In genomic region chr2:74391209-74391579, GRCh38 we compare ENCODE assay signal across 8 cellular contexts. TPM values are rescaled to one million over a fixed set of nuclear protein-coding genes. Genes with fewer than 3 reads are reported as not detected.
DNase-seq lines count a peak whose midpoint lies in the region; ATAC-seq and TF ChIP-seq lines count a peak whose summit lies in the region.

No MANE protein-coding gene starts in this region.

- H3K4me1 Mint-ChIP-seq in activated CD8-positive, alpha-beta memory T cell treated with anti-CD3 and anti-CD28 coated beads, Interleukin-2, amount 10 ng/mL, durations not matched to agents 7 days and 5 days = peaks cover 6% of the 10 kb centered on the region
- peaks cover 4% of the 10 kb centered on the region; the same call in 1 of the 2 replicates for H3K4me1 Mint-ChIP-seq in WTC11
- H3K4me1 Mint-ChIP-seq in glutamatergic neuron (ENCODE audit: low read depth, unreplicated experiment) = peaks cover 5% of the 10 kb centered on the region

- POLR2A ChIA-PET in WTC11 (lab: Charles Lee) = interaction anchor here (0.7 to 1.6 kb wide), 8 partner anchors 9 to 67 kb away, joined by 3 to 12 read pairs (median 5); partner anchors contain the start of gene WBP1

- no peaks in the 10 kb centered on the region for H3K9me3 Mint-ChIP-seq in activated CD8-positive, alpha-beta memory T cell treated with anti-CD3 and anti-CD28 coated beads, Interleukin-2, amount 10 ng/mL, durations not matched to agents 7 days and 5 days (ENCODE audit: low read depth)
- no peaks in the 10 kb centered on the region for H3K9me3 Mint-ChIP-seq in WTC11
- no peaks in the 10 kb centered on the region for H3K9me3 Mint-ChIP-seq in glutamatergic neuron (ENCODE audit: unreplicated experiment)

- no peak for ATAC-seq in activated CD8-positive, alpha-beta memory T cell treated with anti-CD3 and anti-CD28 coated beads, Interleukin-2, amount 10 ng/mL, durations not matched to agents 7 days and 5 days
- ATAC-seq in HG03196 (IDR thresholded peaks at IDR 0.05; ENCODE audit: unreplicated experiment) = peak; percentile 12
- ATAC-seq in WTC11 = peak; percentile 25

- peaks cover 8% of the 10 kb centered on the region for H3K27me3 Mint-ChIP-seq in activated CD8-positive, alpha-beta memory T cell treated with anti-CD3 and anti-CD28 coated beads, Interleukin-2, amount 10 ng/mL, durations not matched to agents 7 days and 5 days
- no peaks in the 10 kb centered on the region; the same call in none of the 2 replicates for H3K27me3 Mint-ChIP-seq in WTC11 (ENCODE audit: low read depth)
- H3K27me3 Mint-ChIP-seq in glutamatergic neuron (ENCODE audit: unreplicated experiment) = peaks cover 8% of the 10 kb centered on the region

- H3K4me3 Mint-ChIP-seq in activated CD8-positive, alpha-beta memory T cell treated with anti-CD3 and anti-CD28 coated beads, Interleukin-2, amount 10 ng/mL, durations not matched to agents 7 days and 5 days = peak overlapping the region; percentile 86
- H3K4me3 Mint-ChIP-seq in WTC11 = no peak overlapping the region; the same call in 1 of the 2 replicates
- no peak overlapping the region for H3K4me3 Mint-ChIP-seq in glutamatergic neuron (ENCODE audit: unreplicated experiment)

- peak; percentile 44 for DNase-seq in activated CD8-positive, alpha-beta memory T cell treated with anti-CD3 and anti-CD28 coated beads, Interleukin-2, amount 10 ng/mL, durations not matched to agents 7 days and 5 days
- DNase-seq in activated CD8-positive, alpha-beta memory T cell treated with anti-CD3 and anti-CD28 coated beads for 24 hours = no peak
- DNase-seq in WTC11 (ENCODE audit: low spot score) (no peak), glutamatergic neuron (no peak), renal cortical epithelial cell (ENCODE audit: low read depth) (peak; percentile 13), dedifferentiated amniotic fluid mesenchymal stem cell (ENCODE audit: extremely low spot score) (no peak)
- no peak for DNase-seq in activated CD4-positive, CD25-positive, alpha-beta regulatory T cell treated with anti-CD3 and anti-CD28 coated beads, Interleukin-2, amount 50 U/mL, for 72 hours

- no peak for TF ChIP-seq CTCF in WTC11 (IDR thresholded peaks at IDR 0.05)
- TF ChIP-seq CTCF in glutamatergic neuron (IDR thresholded peaks at IDR 0.05; ENCODE audit: partially characterized antibody, unreplicated experiment) = no peak

- CTCF ChIA-PET in activated CD8-positive, alpha-beta memory T cell treated with anti-CD3 and anti-CD28 coated beads, Interleukin-2, amount 10 ng/mL, durations not matched to agents 7 days and 5 days (lab: Charles Lee) = interaction anchor here (0.8 to 5.2 kb wide), 38 partner anchors 9 to 684 kb away, joined by 3 to 32 read pairs (median 5); partner anchors contain the start of genes C2orf81, CCDC142, DCTN1 and DQX1
- CTCF ChIA-PET in WTC11 (lab: Charles Lee) = interaction anchor here (0.7 to 3.3 kb wide), 38 partner anchors 9 to 562 kb away, joined by 3 to 36 read pairs (median 5); partner anchors contain the start of genes AUP1, C2orf81, CCDC142 and DCTN1

- peak overlapping the region; percentile 97 for H3K27ac Mint-ChIP-seq in activated CD8-positive, alpha-beta memory T cell treated with anti-CD3 and anti-CD28 coated beads, Interleukin-2, amount 10 ng/mL, durations not matched to agents 7 days and 5 days
- H3K27ac Mint-ChIP-seq in WTC11 (peak overlapping the region; percentile 95), glutamatergic neuron (ENCODE audit: unreplicated experiment) (peak overlapping the region; percentile 94)

- peaks cover 1% of the 10 kb centered on the region for H3K36me3 Mint-ChIP-seq in activated CD8-positive, alpha-beta memory T cell treated with anti-CD3 and anti-CD28 coated beads, Interleukin-2, amount 10 ng/mL, durations not matched to agents 7 days and 5 days
- H3K36me3 Mint-ChIP-seq in WTC11 (no peaks in the 10 kb centered on the region), glutamatergic neuron (ENCODE audit: unreplicated experiment) (no peaks in the 10 kb centered on the region)

TF ChIP-seq in WTC11, 78 proteins besides CTCF, POLR2A, EP300 and RAD21 (continues in another document):
- no peak for TF ChIP-seq ZNF532 (CRISPR knock-in tag; IDR thresholded peaks at IDR 0.05; ENCODE audit: borderline replicate concordance)
- no peak for TF ChIP-seq RELA (CRISPR knock-in tag; IDR thresholded peaks at IDR 0.05; ENCODE audit: borderline replicate concordance)
- TF ChIP-seq TEAD4 (CRISPR knock-in tag; IDR thresholded peaks at IDR 0.05) = no peak
- no peak for TF ChIP-seq TP53 (CRISPR knock-in tag; IDR thresholded peaks at IDR 0.05)
- no peak for TF ChIP-seq E2F4 (CRISPR knock-in tag; IDR thresholded peaks at IDR 0.05; ENCODE audit: borderline replicate concordance, low read depth)
- no peak for TF ChIP-seq MLX (CRISPR knock-in tag; IDR thresholded peaks at IDR 0.05)

RNA-seq across cellular contexts. Expression of gene DCTN1, which starts 11.1 kb away (rescaled TPM):
- 100 to 1,000 TPM in 1 of 2 experiments, 10 to 100 TPM in 1; 98.3 to 108 TPM for total RNA-seq in activated CD8-positive, alpha-beta memory T cell treated with anti-CD3 and anti-CD28 coated beads, Interleukin-2, amount 10 ng/mL, durations not matched to agents 7 days and 5 days
- 165 to 179 TPM (median 168 TPM) in 3 replicates for total RNA-seq in WTC11 (2021)
- 832 TPM for total RNA-seq in glutamatergic neuron (ENCODE audit: unreplicated experiment)
- total RNA-seq in renal cortical epithelial cell = 87.2 and 196 TPM in 2 replicates

RNA-seq across cellular contexts. Expression of gene C2orf81, which starts 30.2 kb away (rescaled TPM):
- total RNA-seq in activated CD8-positive, alpha-beta memory T cell treated with anti-CD3 and anti-CD28 coated beads, Interleukin-2, amount 10 ng/mL, durations not matched to agents 7 days and 5 days = 1 to 10 TPM in 1 of 2 experiments, under 1 TPM in 1; 0.93 to 1.8 TPM
- total RNA-seq in WTC11 (2021) (2.9 to 3.6 TPM (median 3.3 TPM) in 3 replicates), glutamatergic neuron (ENCODE audit: unreplicated experiment) (3.7 TPM), renal cortical epithelial cell (1.4 and 3.9 TPM in 2 replicates)

RNA-seq across cellular contexts. Expression of gene WDR54, which starts 30.3 kb away (rescaled TPM):
- total RNA-seq in activated CD8-positive, alpha-beta memory T cell treated with anti-CD3 and anti-CD28 coated beads, Interleukin-2, amount 10 ng/mL, durations not matched to agents 7 days and 5 days = 10 to 100 TPM; 82.7 to 84.0 TPM
- 55.2 to 95.7 TPM (median 89.3 TPM) in 3 replicates for total RNA-seq in WTC11 (2021)
- 29.5 TPM for total RNA-seq in glutamatergic neuron (ENCODE audit: unreplicated experiment)
- total RNA-seq in renal cortical epithelial cell = 39.5 and 56.6 TPM in 2 replicates

RNA-seq across cellular contexts. Expression of gene SLC4A5, which starts 48.0 kb away (rescaled TPM):
- 1 to 10 TPM in 1 of 2 experiments, under 1 TPM in 1; 0.42 to 2.6 TPM for total RNA-seq in activated CD8-positive, alpha-beta memory T cell treated with anti-CD3 and anti-CD28 coated beads, Interleukin-2, amount 10 ng/mL, durations not matched to agents 7 days and 5 days
- 0.62 to 1.8 TPM (median 1.2 TPM) in 3 replicates for total RNA-seq in WTC11 (2021)
- total RNA-seq in glutamatergic neuron (ENCODE audit: unreplicated experiment) = 8.2 TPM
- total RNA-seq in renal cortical epithelial cell = 0.89 and 1.2 TPM in 2 replicates

RNA-seq across cellular contexts. Expression of gene RTKN, which starts 50.5 kb away (rescaled TPM):
- total RNA-seq in activated CD8-positive, alpha-beta memory T cell treated with anti-CD3 and anti-CD28 coated beads, Interleukin-2, amount 10 ng/mL, durations not matched to agents 7 days and 5 days = 1 to 10 TPM in 1 of 2 experiments, under 1 TPM in 1; 0.50 to 1.9 TPM
- total RNA-seq in WTC11 (2021) (66.6 to 80.1 TPM (median 67.7 TPM) in 3 replicates), glutamatergic neuron (ENCODE audit: unreplicated experiment) (88.7 TPM), renal cortical epithelial cell (60.8 TPM in 2 replicates)

Comparison
In these comparisons a context has a peak if more than half of its experiments do, and no peak if none do; other contexts are left out.
1. DNase-seq: peak in activated CD8-positive, alpha-beta memory T cell treated with anti-CD3 and anti-CD28 coated beads, Interleukin-2, amount 10 ng/mL, durations not matched to agents 7 days and 5 days (single experiment) and renal cortical epithelial cell (single experiment); none in activated CD8-positive, alpha-beta memory T cell treated with anti-CD3 and anti-CD28 coated beads for 24 hours (single experiment), WTC11 (single experiment), glutamatergic neuron (single experiment), dedifferentiated amniotic fluid mesenchymal stem cell (single experiment) and activated CD4-positive, CD25-positive, alpha-beta regulatory T cell treated with anti-CD3 and anti-CD28 coated beads, Interleukin-2, amount 50 U/mL, for 72 hours (single experiment).
2. Peak in every context shown above with its lines, with median percentiles within 50 percentile points of each other: H3K27ac Mint-ChIP-seq.